In the genomic region with DNA sequence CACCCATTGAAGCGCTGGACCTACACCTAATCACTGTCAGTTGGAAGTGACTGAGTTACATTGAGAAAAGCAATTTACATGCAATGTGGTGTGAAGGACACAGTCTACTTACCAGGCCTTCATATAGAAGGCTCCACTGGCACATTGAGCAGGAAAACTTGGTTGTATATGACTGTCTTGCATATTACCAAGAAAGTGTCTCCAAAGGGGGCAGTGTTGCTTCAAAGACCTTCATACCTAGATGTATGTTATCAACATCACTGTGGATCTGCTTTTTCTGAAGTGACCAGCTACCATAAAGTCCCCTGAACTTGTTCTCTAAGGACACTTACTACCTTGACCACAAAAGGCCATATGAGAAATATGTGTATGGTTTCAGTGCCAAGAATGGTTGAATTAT, we compare ENCODE assay signal across 8 cellular contexts.
DNase-seq lines count a peak whose midpoint lies in the region; ATAC-seq lines count a peak whose summit lies in the region.

No MANE protein-coding gene starts in this region.

- H3K9me3 ChIP-seq in CD4-positive, alpha-beta memory T cell (ENCODE audit: control insufficient read depth in 1 of 2, low read length in 2 of 2) = no peaks in the 10 kb centered on the region

- H3K27ac Mint-ChIP-seq in CD4-positive, alpha-beta memory T cell = peak overlapping the region in 2 of 7 donors; percentile 9 to 58
- peak overlapping the region in 1 of 2 donors; percentile 1 for H3K27ac Mint-ChIP-seq in effector memory CD8-positive, alpha-beta T cell

- no peaks in the 10 kb centered on the region for H3K27me3 ChIP-seq in CD4-positive, alpha-beta memory T cell (ENCODE audit: insufficient read depth, low read length)

- H3K4me1 ChIP-seq in CD4-positive, alpha-beta memory T cell (ENCODE audit: insufficient read depth, low read length) = peaks cover 46% of the 10 kb centered on the region

- DNase-seq in CD4-positive, alpha-beta memory T cell = peak; percentile 51 to 57 (median 56)
- DNase-seq in NCI-H69 (lab: John Stamatoyannopoulos, UW) (peak; percentile 57), Right ventricle myocardium inferior (ENCODE audit: missing footprints) (no peak), cardiac septum (ENCODE audit: low spot score) (no peak)
- DNase-seq in effector memory CD8-positive, alpha-beta T cell = peak; percentile 52 to 64 (median 60)

- ATAC-seq in GM18520 (IDR thresholded peaks at IDR 0.05; ENCODE audit: unreplicated experiment) (peak; percentile 48), HG03139 (IDR thresholded peaks at IDR 0.05; ENCODE audit: unreplicated experiment) (no peak), HG03571 (IDR thresholded peaks at IDR 0.05; ENCODE audit: unreplicated experiment) (no peak), Right ventricle myocardium inferior (no peak)
- ATAC-seq in effector memory CD8-positive, alpha-beta T cell (replicated peaks) = peak; percentile 86

- H3K27ac ChIP-seq in CD4-positive, alpha-beta memory T cell (ENCODE audit: low read depth, low read length) = no peak overlapping the region

- H3K9me3 Mint-ChIP-seq in CD4-positive, alpha-beta memory T cell = no peaks in the 10 kb centered on the region
- no peaks in the 10 kb centered on the region for H3K9me3 Mint-ChIP-seq in effector memory CD8-positive, alpha-beta T cell

- H3K36me3 Mint-ChIP-seq in CD4-positive, alpha-beta memory T cell = peaks cover 8 to 23% of the 10 kb centered on the region in 2 donors
- H3K36me3 Mint-ChIP-seq in effector memory CD8-positive, alpha-beta T cell (ENCODE audit: insufficient read depth) = no peaks in the 10 kb centered on the region

- intact Hi-C loops in CD4-positive, alpha-beta memory T cell (cut with micrococcal nuclease) = loop anchor here (1.0 to 2.0 kb wide), 5 partner anchors 36 to 797 kb away; no protein-coding TSS in a partner anchor
- intact Hi-C loops in Right ventricle myocardium inferior (cut with DNase I) (no loop called here), cardiac septum (cut with DNase I) (no loop called here)

- no peak overlapping the region for H3K4me3 ChIP-seq in CD4-positive, alpha-beta memory T cell (ENCODE audit: low read length in 2 of 2)

- H3K27me3 Mint-ChIP-seq in CD4-positive, alpha-beta memory T cell = no peaks in the 10 kb centered on the region
- no peaks in the 10 kb centered on the region for H3K27me3 Mint-ChIP-seq in effector memory CD8-positive, alpha-beta T cell

- peaks cover 11 to 53% (median 35%) of the 10 kb centered on the region in 4 donors for H3K4me1 Mint-ChIP-seq in CD4-positive, alpha-beta memory T cell
- H3K4me1 Mint-ChIP-seq in effector memory CD8-positive, alpha-beta T cell (ENCODE audit: low read depth in 2 of 2) = peaks cover 12 to 23% of the 10 kb centered on the region in 2 donors

- CTCF ChIA-PET in CD4-positive, alpha-beta memory T cell (lab: Charles Lee; ENCODE audit: partially characterized antibody) = interaction anchor here (0.7 to 8.6 kb wide), 20 partner anchors 9 to 797 kb away, joined by 3 to 228 read pairs (median 5); a partner anchor contains a TSS

- peak overlapping the region in 1 of 8 donors; percentile 18 for H3K4me3 Mint-ChIP-seq in CD4-positive, alpha-beta memory T cell
- no peak overlapping the region for H3K4me3 Mint-ChIP-seq in effector memory CD8-positive, alpha-beta T cell

- POLR2A ChIA-PET in CD4-positive, alpha-beta memory T cell (lab: Charles Lee; ENCODE audit: partially characterized antibody) = interaction anchor here (1.1 to 5.9 kb wide), 5 partner anchors 16 to 119 kb away, joined by 3 to 58 read pairs (median 5); a partner anchor contains a TSS

- no peaks in the 10 kb centered on the region for H3K36me3 ChIP-seq in CD4-positive, alpha-beta memory T cell (ENCODE audit: insufficient read depth, low read length)

Comparison
In these comparisons a context has a peak if more than half of its experiments do, and no peak if none do; other contexts are left out.
1. DNase-seq: peak in CD4-positive, alpha-beta memory T cell (5 of 5), NCI-H69 (single experiment) and effector memory CD8-positive, alpha-beta T cell (3 of 3); none in Right ventricle myocardium inferior (single experiment) and cardiac septum (single experiment).
2. ATAC-seq: peak in GM18520 (single experiment) and effector memory CD8-positive, alpha-beta T cell (single experiment); none in HG03139 (single experiment), HG03571 (single experiment) and Right ventricle myocardium inferior (single experiment).